In genomic region chr20:32516583-32516982, GRCh38 we compare ENCODE assay signal across 17 cellular contexts.
A peak's percentile ranks its signal among the peaks of the same experiment; 100 is the strongest.
DNase-seq lines count a peak whose midpoint lies in the region; TF ChIP-seq lines count a peak whose summit lies in the region.
"Had no signal": no experiment of that assay in that cellular context is flagged by ENCODE, and none has a peak within 500 bp of the region (broad histone marks: within the 10 kb centered on the region; RNA-seq: fewer than 3 reads in every experiment).

No MANE protein-coding gene starts in this region.

- H3K4me1 Mint-ChIP-seq in activated naive CD4-positive, alpha-beta T cell treated with anti-CD3 and anti-CD28 coated beads, Interleukin-2, amount 50 U/mL, for 24 hours, result peaks cover 60% of the 10 kb centered on the region
- peaks cover 21% of the 10 kb centered on the region for H3K4me1 Mint-ChIP-seq in osteocyte (ENCODE audit: unreplicated experiment)

- H3K9me3 Mint-ChIP-seq in activated naive CD4-positive, alpha-beta T cell treated with anti-CD3 and anti-CD28 coated beads, Interleukin-2, amount 50 U/mL, for 24 hours, result no peaks in the 10 kb centered on the region
- H3K9me3 Mint-ChIP-seq in osteocyte (ENCODE audit: unreplicated experiment), result no peaks in the 10 kb centered on the region

- H3K9me3 ChIP-seq in adrenal gland (replicated peaks in 1 of 3), result no peaks in the 10 kb centered on the region
- H3K9me3 ChIP-seq: stomach, uterus had no signal

- TF ChIP-seq CTCF in NB4 (IDR thresholded peaks at IDR 0.05; ENCODE audit: low read depth, low read length) (no peak), osteocyte (IDR thresholded peaks at IDR 0.05) (no peak), adrenal gland (IDR thresholded peaks at IDR 0.05) (no peak)

- H3K4me3 ChIP-seq in NB4 (ENCODE audit: low read depth, low read length) (no peak overlapping the region), adrenal gland (no peak overlapping the region)
- H3K4me3 ChIP-seq: K562, stomach, uterus had no signal

- H3K27me3 Mint-ChIP-seq in activated naive CD4-positive, alpha-beta T cell treated with anti-CD3 and anti-CD28 coated beads, Interleukin-2, amount 50 U/mL, for 24 hours, result no peaks in the 10 kb centered on the region
- no peaks in the 10 kb centered on the region for H3K27me3 Mint-ChIP-seq in osteocyte (ENCODE audit: unreplicated experiment)

- no peak for DNase-seq in activated naive CD4-positive, alpha-beta T cell treated with Interleukin-2 at 50 U/mL for 16 hours
- DNase-seq in NB4 (ENCODE audit: low read depth) (peak; percentile 7), islet precursor cell (peak; percentile 40), osteocyte (ENCODE audit: extremely low spot score, unreplicated experiment) (no peak), NCI-H69 (lab: John Stamatoyannopoulos, UW) (no peak), AML-193 (lab: John Stamatoyannopoulos, UW) (no peak), adrenal gland (no peak)
- DNase-seq: activated gamma-delta T cell treated with Interleukin-2 at 50 U/mL for 16 hours, COR-L47, NCI-H1092 treated with DMSO at 0.1 percent for 48 hours, stomach, T-helper 1 cell, uterus, WERI-Rb-1 had no signal

- H3K36me3 ChIP-seq in adrenal gland (replicated peaks in 1 of 2), result no peaks in the 10 kb centered on the region
- H3K36me3 ChIP-seq: uterus had no signal

- H3K27me3 ChIP-seq in adrenal gland, result no peaks in the 10 kb centered on the region
- H3K27me3 ChIP-seq: stomach, uterus had no signal

- WGBS in adrenal gland, 4 donors, result 59 to 90% (median 84%) methylated on average over 2 of the region's 2 CpGs

- peaks cover 4% of the 10 kb centered on the region for H3K36me3 Mint-ChIP-seq in activated naive CD4-positive, alpha-beta T cell treated with anti-CD3 and anti-CD28 coated beads, Interleukin-2, amount 50 U/mL, for 24 hours
- H3K36me3 Mint-ChIP-seq in osteocyte (ENCODE audit: unreplicated experiment), result peaks cover 18% of the 10 kb centered on the region

- no peak for TF ChIP-seq POLR2A in NB4 (IDR thresholded peaks at IDR 0.05; ENCODE audit: extremely low read depth, insufficient read length)
- TF ChIP-seq POLR2A in adrenal gland (IDR thresholded peaks at IDR 0.05), result no peak

- intact Hi-C loops in adrenal gland (cut with DNase I), result no loop called here

- peak overlapping the region in 2 of 5 donors; percentile 3 to 59 for H3K27ac ChIP-seq in adrenal gland
- H3K27ac ChIP-seq: uterus, WERI-Rb-1 had no signal

- peaks cover 0 to 13% of the 10 kb centered on the region in 2 donors for H3K4me1 ChIP-seq in adrenal gland (replicated peaks in 1 of 2)
- H3K4me1 ChIP-seq: uterus had no signal

- peak overlapping the region; percentile 76 for H3K27ac Mint-ChIP-seq in activated naive CD4-positive, alpha-beta T cell treated with anti-CD3 and anti-CD28 coated beads, Interleukin-2, amount 50 U/mL, for 24 hours
- peak overlapping the region; percentile 55 for H3K27ac Mint-ChIP-seq in osteocyte (ENCODE audit: unreplicated experiment)

- H3K4me3 Mint-ChIP-seq in activated naive CD4-positive, alpha-beta T cell treated with anti-CD3 and anti-CD28 coated beads, Interleukin-2, amount 50 U/mL, for 24 hours, result no peak overlapping the region
- no peak overlapping the region for H3K4me3 Mint-ChIP-seq in osteocyte (ENCODE audit: unreplicated experiment)
- H3K4me3 Mint-ChIP-seq: brain had no signal

Comparison
In these comparisons a context has a peak if more than half of its experiments do, and no peak if none do; other contexts are left out.
1. DNase-seq: peak in NB4 (single experiment) and islet precursor cell (single experiment); none in activated naive CD4-positive, alpha-beta T cell treated with Interleukin-2 at 50 U/mL for 16 hours (single experiment), osteocyte (single experiment), NCI-H69 (single experiment), AML-193 (0 of 2) and adrenal gland (0 of 7).